In the genomic region with DNA sequence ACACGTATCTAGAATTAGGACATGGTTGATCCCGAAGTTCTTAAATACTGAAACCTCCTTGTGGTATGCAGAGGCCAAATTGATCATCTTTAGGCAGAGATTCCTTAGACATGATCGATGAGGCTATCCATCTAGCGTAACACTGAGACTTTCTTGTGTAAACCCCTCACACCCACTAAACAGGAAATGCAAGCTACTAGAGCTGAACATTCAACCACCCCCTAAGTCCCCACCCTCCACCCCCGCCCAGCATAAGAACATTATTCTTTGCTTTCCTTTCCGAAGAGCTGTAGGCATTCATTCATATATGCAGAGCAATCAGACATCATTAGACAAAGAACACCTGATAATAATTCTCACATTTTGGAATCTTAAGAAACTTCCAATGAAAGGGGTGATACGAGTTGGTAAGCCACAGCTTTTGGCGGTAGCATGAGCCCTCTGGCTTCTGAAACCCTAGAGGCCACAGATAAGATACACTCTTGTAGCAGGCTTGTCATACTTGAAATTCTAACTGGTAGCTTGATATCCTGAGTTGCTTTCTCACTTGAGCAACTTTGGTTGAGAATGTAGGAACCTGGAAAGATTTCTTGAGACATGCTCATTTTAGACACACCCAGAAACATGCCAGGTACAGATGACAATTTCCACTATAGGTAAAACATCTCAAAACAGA, we compare ENCODE assay signal across 10 cellular contexts. TPM values are rescaled to one million over a fixed set of nuclear protein-coding genes. Genes with fewer than 3 reads are reported as not detected.
DNase-seq lines count a peak whose midpoint lies in the region; ATAC-seq and TF ChIP-seq lines count a peak whose summit lies in the region.
"Had no signal": no experiment of that assay in that cellular context is flagged by ENCODE, and none has a peak within 500 bp of the region (broad histone marks: within the 10 kb centered on the region; RNA-seq: fewer than 3 reads in every experiment).

No MANE protein-coding gene starts in this region.

- ATAC-seq in GM18517 (IDR thresholded peaks at IDR 0.05; ENCODE audit: unreplicated experiment) = peak; percentile 51
- peak; percentile 47 for ATAC-seq in GM21576 (IDR thresholded peaks at IDR 0.05; ENCODE audit: unreplicated experiment)
- ATAC-seq in HG03571 (IDR thresholded peaks at IDR 0.05; ENCODE audit: unreplicated experiment) = peak; percentile 42
- peak; percentile 32 for ATAC-seq in mucosa of descending colon

- intact Hi-C loops in mucosa of descending colon (cut with DNase I, micrococcal nuclease) (no loop called here), tibial artery (cut with DNase I; ENCODE audit: low total_unique reads) (no loop called here)

- H3K4me1 ChIP-seq in mucosa of descending colon (ENCODE audit: low read depth) (peaks cover 3% of the 10 kb centered on the region), tibial artery (no peaks in the 10 kb centered on the region)

- H3K9me3 ChIP-seq in mucosa of descending colon (no peaks in the 10 kb centered on the region), tibial artery (no peaks in the 10 kb centered on the region)

- H3K36me3 ChIP-seq in mucosa of descending colon (ENCODE audit: low read depth) (no peaks in the 10 kb centered on the region), tibial artery (no peaks in the 10 kb centered on the region)

- no peak for TF ChIP-seq CTCF in mucosa of descending colon (IDR thresholded peaks at IDR 0.05)
- no peak for TF ChIP-seq CTCF in tibial artery (IDR thresholded peaks at IDR 0.05)

- H3K27ac ChIP-seq in tibial artery = no peak overlapping the region

- H3K27me3 ChIP-seq in tibial artery = no peaks in the 10 kb centered on the region

- H3K4me3 ChIP-seq in mucosa of descending colon = no peak overlapping the region
- no peak overlapping the region for H3K4me3 ChIP-seq in tibial artery
- H3K4me3 ChIP-seq: lung had no signal

- DNase-seq in mucosa of descending colon (no peak), LoVo (ENCODE audit: low spot score) (no peak), tibial artery (no peak), DMS79 treated with DMSO at 0.1 percent for 48 hours (lab: John Stamatoyannopoulos, UW) (no peak), NCI-H2227 (lab: John Stamatoyannopoulos, UW; ENCODE audit: unreplicated experiment) (no peak)
- DNase-seq: cortex of kidney had no signal

RNA-seq across cellular contexts. Expression of a gene that starts 42.2 kb away (rescaled TPM):
- 10 to 100 TPM in 2 of 3 donors, 1 to 10 TPM in 1; 5.8 to 10.9 (median 10.1) TPM for total RNA-seq in mucosa of descending colon
